24 cellular contexts compared by ENCODE assay signal in the genomic region with DNA sequence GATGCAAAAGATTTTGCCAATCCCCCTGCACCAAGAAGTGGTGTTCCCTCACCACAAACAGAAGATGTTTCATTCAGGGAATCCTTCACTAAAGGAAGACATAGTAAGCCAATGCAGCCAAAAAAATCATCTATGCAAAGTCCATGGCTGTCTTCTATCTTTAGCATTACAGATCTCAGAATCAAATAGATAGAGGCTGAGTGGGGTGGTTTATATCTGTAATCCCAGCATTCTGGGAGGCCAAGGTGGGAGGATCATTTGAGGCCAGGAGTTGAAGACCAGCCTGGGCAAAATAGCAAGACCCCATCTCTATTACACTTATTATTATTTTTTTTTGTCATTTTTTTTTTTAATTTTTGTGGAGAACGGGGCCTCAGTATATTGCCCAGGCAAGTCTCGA.
"Had no signal": no experiment of that assay in that cellular context is flagged by ENCODE, and none has a peak within 500 bp of the region (broad histone marks: within the 10 kb centered on the region; RNA-seq: fewer than 3 reads in every experiment).

No MANE protein-coding gene starts in this region.

- H3K27ac ChIP-seq: HL-60 had no signal

- H2AFZ ChIP-seq: PC-9 had no signal

- H3K4me3 ChIP-seq: MG63, PC-9 had no signal

- H3K27ac Mint-ChIP-seq: T-helper 17 cell had no signal

- H3K9ac ChIP-seq: SK-N-SH had no signal

- H3K4me2 ChIP-seq: PC-9, SK-N-SH had no signal

- ATAC-seq: T-helper 17 cell had no signal

- H3K36me3 ChIP-seq: MG63 had no signal

- H3K4me3 Mint-ChIP-seq: T-helper 17 cell had no signal

- H3K27me3 ChIP-seq: MG63 had no signal

- H3K9me3 ChIP-seq: MG63, SK-N-SH had no signal

- DNase-seq: Karpas-422; KG1; MG63; NCI-H1092; NCI-H1105 treated with DMSO at 0.1 percent for 48 hours; NCI-H1417 treated with DMSO at 0.1 percent for 48 hours; NCI-H146; NCI-H1694 treated with DMSO at 0.1 percent for 48 hours; NCI-H1930; NCI-H2081; NCI-H2107; NCI-H2227 treated with DMSO at 0.1 percent for 48 hours; NCI-H524; NCI-H526 treated with DMSO at 0.1 percent for 48 hours; NCI-H748 treated with DMSO at 0.1 percent for 48 hours; NK-92 treated with Interleukin-12 subunit alpha and Interleukin-12 subunit beta, amount 100 ng/mL, for 24 hours; OCI-M1; PC-9; RPMI8226; SHP77; SK-N-SH; T-helper 1 cell; T-helper 17 cell had no signal

- H3K9me2 ChIP-seq: SK-N-SH had no signal

- H3K27me3 Mint-ChIP-seq: T-helper 17 cell had no signal
